In the genomic region with DNA sequence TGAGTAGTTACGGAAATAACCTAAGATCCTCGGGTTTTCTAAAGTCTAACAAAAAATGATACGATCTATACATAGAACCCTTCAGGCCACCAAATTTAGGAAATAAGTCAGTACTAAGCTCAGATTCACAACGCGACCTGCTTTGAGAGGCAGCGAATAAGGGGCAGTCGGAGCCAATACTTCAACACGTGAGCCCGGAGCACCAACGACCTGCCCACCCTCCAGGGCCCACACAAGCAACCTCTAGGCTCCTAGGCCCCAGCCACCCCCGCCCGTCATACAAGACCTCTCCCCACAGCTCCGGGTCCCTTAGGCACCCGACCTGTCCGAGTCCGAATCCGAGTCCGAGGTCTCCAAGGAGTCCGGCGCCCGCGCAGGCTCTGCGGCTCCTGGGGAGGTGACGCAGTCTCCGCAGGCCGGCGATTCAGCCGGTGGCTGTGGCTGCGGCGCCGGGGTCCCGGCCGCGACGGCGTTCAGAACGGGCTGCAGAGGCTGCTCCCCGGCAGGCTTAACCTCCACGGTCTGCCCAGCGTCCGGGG, we compare ENCODE assay signal across 8 cellular contexts. TPM values are rescaled to one million over a fixed set of nuclear protein-coding genes. Genes with fewer than 3 reads are reported as not detected.
A peak's percentile ranks its signal among the peaks of the same experiment; 100 is the strongest.
DNase-seq lines count a peak whose midpoint lies in the region; ATAC-seq and TF ChIP-seq lines count a peak whose summit lies in the region.

No MANE protein-coding gene starts in this region.

- H3K4me2 ChIP-seq in parathyroid adenoma (ENCODE audit: low read length): peak overlapping the region; percentile 67

- H3K27ac ChIP-seq in parathyroid adenoma: peak overlapping the region; percentile 74

- no peak for TF ChIP-seq CTCF in parathyroid adenoma (IDR thresholded peaks at IDR 0.05)
- TF ChIP-seq CTCF in type B pancreatic cell (conservative IDR thresholded peaks at IDR 0.05): no peak

- peak overlapping the region; percentile 93 for H3K27ac Mint-ChIP-seq in activated naive CD4-positive, alpha-beta T cell treated with anti-CD3 and anti-CD28 coated beads for 36 hours
- H3K27ac Mint-ChIP-seq in type B pancreatic cell: peak overlapping the region; percentile 99

- H3K9ac ChIP-seq in parathyroid adenoma: peak overlapping the region; percentile 80

- H3K4me3 Mint-ChIP-seq in activated naive CD4-positive, alpha-beta T cell treated with anti-CD3 and anti-CD28 coated beads for 36 hours: peak overlapping the region; percentile 86
- peak overlapping the region; percentile 88 for H3K4me3 Mint-ChIP-seq in type B pancreatic cell

- H3K27me3 Mint-ChIP-seq in activated naive CD4-positive, alpha-beta T cell treated with anti-CD3 and anti-CD28 coated beads for 36 hours (ENCODE audit: low read depth): no peaks in the 10 kb centered on the region
- H3K27me3 Mint-ChIP-seq in type B pancreatic cell: no peaks in the 10 kb centered on the region

- CTCF ChIA-PET in activated naive CD4-positive, alpha-beta T cell treated with anti-CD3 and anti-CD28 coated beads for 36 hours (lab: Charles Lee): no interaction called here

- peak overlapping the region; percentile 91 for H3K4me3 ChIP-seq in parathyroid adenoma (ENCODE audit: low read depth, low read length)

- peaks cover 31% of the 10 kb centered on the region for H3K36me3 Mint-ChIP-seq in activated naive CD4-positive, alpha-beta T cell treated with anti-CD3 and anti-CD28 coated beads for 36 hours (ENCODE audit: low read depth)
- peaks cover 12% of the 10 kb centered on the region for H3K36me3 Mint-ChIP-seq in type B pancreatic cell

- intact Hi-C loops in activated naive CD4-positive, alpha-beta T cell treated with anti-CD3 and anti-CD28 coated beads for 36 hours (cut with micrococcal nuclease): loop anchor here (1.0 to 10.0 kb wide), 5 partner anchors 166 to 1946 kb away; a partner anchor contains a TSS
- intact Hi-C loops in Right ventricle myocardium inferior (cut with DNase I): loop anchor here (10.0 kb wide), 1 partner anchor 379 kb away; no protein-coding TSS in a partner anchor

- H2AFZ ChIP-seq in parathyroid adenoma: peak overlapping the region; percentile 94

- no peaks in the 10 kb centered on the region for H3K9me3 ChIP-seq in parathyroid adenoma (ENCODE audit: control insufficient read depth, low read length)

- DNase-seq in Ammon's horn (ENCODE audit: low spot score): peak; percentile 29
- peak; percentile 49 for DNase-seq in SIG-M5 treated with dmso at 0.1 percent for 504 hours (lab: John Stamatoyannopoulos, UW; ENCODE audit: unreplicated experiment)
- peak; percentile 56 for DNase-seq in activated naive CD4-positive, alpha-beta T cell treated with anti-CD3 and anti-CD28 coated beads for 36 hours
- peak; percentile 75 for DNase-seq in Right ventricle myocardium inferior (ENCODE audit: missing footprints)
- DNase-seq in type B pancreatic cell (ENCODE audit: extremely low spot score, unreplicated experiment): peak; percentile 72

- H3K9me3 Mint-ChIP-seq in activated naive CD4-positive, alpha-beta T cell treated with anti-CD3 and anti-CD28 coated beads for 36 hours: no peaks in the 10 kb centered on the region
- no peaks in the 10 kb centered on the region for H3K9me3 Mint-ChIP-seq in type B pancreatic cell

- ATAC-seq in GM19023 (IDR thresholded peaks at IDR 0.05; ENCODE audit: unreplicated experiment) (peak; percentile 64), HG03196 (IDR thresholded peaks at IDR 0.05; ENCODE audit: unreplicated experiment) (peak; percentile 63), Right ventricle myocardium inferior (peak; percentile 68)

- H3K4me1 ChIP-seq in parathyroid adenoma: no peaks in the 10 kb centered on the region

- H3K4me1 Mint-ChIP-seq in activated naive CD4-positive, alpha-beta T cell treated with anti-CD3 and anti-CD28 coated beads for 36 hours (ENCODE audit: low read depth): peaks cover 46% of the 10 kb centered on the region
- peaks cover 19% of the 10 kb centered on the region for H3K4me1 Mint-ChIP-seq in type B pancreatic cell (ENCODE audit: unreplicated experiment)

- H3K27me3 ChIP-seq in parathyroid adenoma (ENCODE audit: control insufficient read depth, insufficient read depth, low read length): no peaks in the 10 kb centered on the region

- no peaks in the 10 kb centered on the region for H3K36me3 ChIP-seq in parathyroid adenoma (ENCODE audit: control insufficient read depth, insufficient read depth, low read length)

- H3K79me2 ChIP-seq in parathyroid adenoma: peaks cover 5% of the 10 kb centered on the region

RNA-seq across cellular contexts. Expression of a gene that starts 0.6 kb away (rescaled TPM):
- total RNA-seq in activated naive CD4-positive, alpha-beta T cell treated with anti-CD3 and anti-CD28 coated beads for 36 hours: 10 to 100 TPM; 20.1 to 20.4 TPM
- total RNA-seq in Right ventricle myocardium inferior (10.6 TPM), type B pancreatic cell (ENCODE audit: low replicate concordance) (20.0 and 23.3 TPM in 2 replicates)

Comparison
In these comparisons a context has a peak if more than half of its experiments do, and no peak if none do; other contexts are left out.
1. Peak in every context shown above with its lines: DNase-seq, ATAC-seq, H3K4me3 ChIP-seq and H3K27ac ChIP-seq.